In genomic region chr10:29174389-29174788, GRCh38 we compare ENCODE assay signal across 22 cellular contexts.
DNase-seq lines count a peak whose midpoint lies in the region; ATAC-seq, FAIRE-seq and TF ChIP-seq lines count a peak whose summit lies in the region.
"Had no signal": no experiment of that assay in that cellular context is flagged by ENCODE, and none has a peak within 500 bp of the region (broad histone marks: within the 10 kb centered on the region; RNA-seq: fewer than 3 reads in every experiment).

No MANE protein-coding gene starts in this region.

- no peak for TF ChIP-seq EP300 in K562 (IDR thresholded peaks at IDR 0.05; ENCODE audit: low read length)

- BruUV-seq in mammary epithelial cell (replicated peaks; lab: Mats Ljungman, UMichigan) (no TSS peak), K562 (replicated peaks; lab: Mats Ljungman, UMichigan) (no TSS peak)

- FAIRE-seq in K562 (lab: Jason Lieb, UNC), result no peak
- FAIRE-seq: GM12878, H1 had no signal

- H3K9me3 ChIP-seq in mammary epithelial cell (replicated peaks; ENCODE audit: insufficient read depth, low read length), result peaks cover 12% of the 10 kb centered on the region
- H3K9me3 ChIP-seq in breast epithelium, result peaks cover 8 to 14% of the 10 kb centered on the region in 2 donors
- no peaks in the 10 kb centered on the region for H3K9me3 ChIP-seq in K562 (replicated peaks; ENCODE audit: control insufficient read depth, insufficient read depth, low read depth, low read length)
- no peaks in the 10 kb centered on the region for H3K9me3 ChIP-seq in testis
- no peaks in the 10 kb centered on the region for H3K9me3 ChIP-seq in CD4-positive, alpha-beta memory T cell (ENCODE audit: control insufficient read depth in 1 of 2, low read length in 2 of 2)
- H3K9me3 ChIP-seq: BE2C had no signal

- no peaks in the 10 kb centered on the region for H3K36me3 ChIP-seq in mammary epithelial cell (ENCODE audit: insufficient read depth, low read length)
- H3K36me3 ChIP-seq in breast epithelium, result no peaks in the 10 kb centered on the region
- H3K36me3 ChIP-seq in K562 (ENCODE audit: control insufficient read depth, insufficient read depth, low read length), result no peaks in the 10 kb centered on the region
- no peaks in the 10 kb centered on the region for H3K36me3 ChIP-seq in testis (ENCODE audit: low read depth, missing control alignments)
- H3K36me3 ChIP-seq in CD4-positive, alpha-beta memory T cell (ENCODE audit: insufficient read depth, low read length), result no peaks in the 10 kb centered on the region
- H3K36me3 ChIP-seq: BE2C, MG63, SJSA1 had no signal

- H3K4me1 ChIP-seq in mammary epithelial cell (ENCODE audit: insufficient read depth, low read length) (no peaks in the 10 kb centered on the region), breast epithelium (no peaks in the 10 kb centered on the region), K562 (replicated peaks in 1 of 2; ENCODE audit: control insufficient read depth in 2 of 2, insufficient read depth in 2 of 2, low read length in 2 of 2) (no peaks in the 10 kb centered on the region), testis (no peaks in the 10 kb centered on the region)
- no peaks in the 10 kb centered on the region for H3K4me1 ChIP-seq in CD4-positive, alpha-beta memory T cell (ENCODE audit: insufficient read depth, low read length)
- H3K4me1 ChIP-seq: BE2C had no signal

- CTCF ChIA-PET in mammary epithelial cell (lab: Charles Lee; ENCODE audit: low non-redundant PET) (no interaction called here), K562 (lab: Yijun Ruan, JAX; ENCODE audit: low intra/inter-chr PET ratio) (no interaction called here)
- CTCF ChIA-PET in CD4-positive, alpha-beta memory T cell (lab: Charles Lee; ENCODE audit: partially characterized antibody), result no interaction called here

- H3K4me2 ChIP-seq in mammary epithelial cell (ENCODE audit: insufficient read depth, low read depth, low read length) (no peak overlapping the region), K562 (ENCODE audit: insufficient read depth, low read length) (no peak overlapping the region)
- H3K4me2 ChIP-seq: PC-9 had no signal

- ATAC-seq in K562 (peak; percentile 53), GM21526 (IDR thresholded peaks at IDR 0.05; ENCODE audit: low FRiP score, unreplicated experiment) (no peak)
- ATAC-seq: GM12878 had no signal

- DNase-seq in mammary epithelial cell, result peak; percentile 57
- no peak for DNase-seq in breast epithelium (ENCODE audit: low spot score in 2 of 2)
- peak; percentile 8 for DNase-seq in OCI-M1 (lab: John Stamatoyannopoulos, UW)
- peak in 2 of 4 experiments; percentile 5 to 11 for DNase-seq in K562 (ENCODE audit: extremely low read depth in 1 of 4, low spot score in 3 of 4)
- DNase-seq in testis, result peak; percentile 33
- no peak for DNase-seq in NCI-H1436 (lab: John Stamatoyannopoulos, UW)
- DNase-seq in CD4-positive, alpha-beta memory T cell, result no peak
- DNase-seq: 8988T; BE2C; Calu3; CD4-positive, alpha-beta T cell; MG63; NCI-H1105; NCI-H187; NCI-H2107; NCI-H2227 treated with DMSO at 0.1 percent for 48 hours; NCI-H510A treated with DMSO at 0.1 percent for 48 hours; PC-9 had no signal

- POLR2A ChIA-PET in K562 (lab: Yijun Ruan, JAX), result no interaction called here
- POLR2A ChIA-PET in CD4-positive, alpha-beta memory T cell (lab: Charles Lee; ENCODE audit: partially characterized antibody), result no interaction called here

- H3K4me3 ChIP-seq in mammary epithelial cell (replicated peaks in 1 of 3; ENCODE audit: insufficient read depth in 1 of 3, low read depth in 2 of 3, low read length in 3 of 3) (no peak overlapping the region), breast epithelium (no peak overlapping the region), K562 (no peak overlapping the region), testis (no peak overlapping the region)
- H3K4me3 ChIP-seq in CD4-positive, alpha-beta memory T cell (ENCODE audit: low read length in 2 of 2), result no peak overlapping the region
- H3K4me3 ChIP-seq: GM12878, MG63, PC-9, SJSA1 had no signal

- no peak for TF ChIP-seq RAD21 in K562 (CRISPR knock-in tag; conservative IDR thresholded peaks at IDR 0.05 in 1 of 2, IDR thresholded peaks at IDR 0.05 in 1 of 2)

- no peaks in the 10 kb centered on the region for H3K4me1 Mint-ChIP-seq in CD4-positive, alpha-beta memory T cell

- H3K9ac ChIP-seq in mammary epithelial cell (ENCODE audit: insufficient read depth, low read length), result no peak overlapping the region
- no peak overlapping the region for H3K9ac ChIP-seq in K562 (ENCODE audit: insufficient read depth in 1 of 2, low read depth in 2 of 2, low read length in 2 of 2)

- TF ChIP-seq CTCF in mammary epithelial cell (conservative IDR thresholded peaks at IDR 0.05 in 1 of 2, IDR thresholded peaks at IDR 0.05 in 1 of 2; ENCODE audit: extremely low read depth in 1 of 2, insufficient read depth in 1 of 2, low read depth in 1 of 2, low read length in 2 of 2), result peak in 1 of 2 donors; percentile 25
- TF ChIP-seq CTCF in breast epithelium (IDR thresholded peaks at IDR 0.05), result no peak
- TF ChIP-seq CTCF in K562 (IDR thresholded peaks at IDR 0.05 in 2 of 3, conservative IDR thresholded peaks at IDR 0.05 in 1 of 3; ENCODE audit: insufficient read depth in 2 of 3, low read depth in 1 of 3, low read length in 3 of 3), result no peak
- no peak for TF ChIP-seq CTCF in testis (IDR thresholded peaks at IDR 0.05)

- H2AFZ ChIP-seq in mammary epithelial cell (ENCODE audit: low read depth, low read length), result no peak overlapping the region
- no peak overlapping the region for H2AFZ ChIP-seq in K562 (ENCODE audit: low read depth, low read length)
- H2AFZ ChIP-seq: PC-9 had no signal

- no peak for TF ChIP-seq POLR2A in breast epithelium (IDR thresholded peaks at IDR 0.05)
- no peak for TF ChIP-seq POLR2A in K562 (conservative IDR thresholded peaks at IDR 0.05)
- no peak for TF ChIP-seq POLR2A in testis (IDR thresholded peaks at IDR 0.05)

- no peaks in the 10 kb centered on the region for H3K79me2 ChIP-seq in mammary epithelial cell (ENCODE audit: insufficient read depth, low read length)
- H3K79me2 ChIP-seq in K562 (ENCODE audit: control insufficient read depth, insufficient read depth, low read length), result no peaks in the 10 kb centered on the region

- H4K20me1 ChIP-seq in mammary epithelial cell (ENCODE audit: insufficient read depth, low read length) (no peaks in the 10 kb centered on the region), K562 (replicated peaks; ENCODE audit: control insufficient read depth, insufficient read depth, low read length) (no peaks in the 10 kb centered on the region)

- H3K27ac Mint-ChIP-seq in CD4-positive, alpha-beta memory T cell, result no peak overlapping the region
- H3K27ac Mint-ChIP-seq: CD4-positive, alpha-beta T cell had no signal

- H3K27ac ChIP-seq in mammary epithelial cell (ENCODE audit: insufficient read depth, low read depth, low read length), result no peak overlapping the region
- no peak overlapping the region for H3K27ac ChIP-seq in breast epithelium
- H3K27ac ChIP-seq in K562 (ENCODE audit: extremely low read depth, low read depth, low read length), result no peak overlapping the region
- H3K27ac ChIP-seq in testis, result no peak overlapping the region
- H3K27ac ChIP-seq in CD4-positive, alpha-beta memory T cell (ENCODE audit: low read depth, low read length), result no peak overlapping the region
- H3K27ac ChIP-seq: PC-9, SJSA1 had no signal

- in situ Hi-C loops in mammary epithelial cell (cut with MboI; ENCODE audit: low sequenced_read_pairs in 2 of 2) (no loop called here), K562 (cut with MboI) (no loop called here)

- no peaks in the 10 kb centered on the region for H3K36me3 Mint-ChIP-seq in CD4-positive, alpha-beta memory T cell

- peaks cover 4 to 9% of the 10 kb centered on the region in 2 donors for H3K27me3 Mint-ChIP-seq in CD4-positive, alpha-beta memory T cell

- intact Hi-C loops in mammary epithelial cell (cut with micrococcal nuclease) (no loop called here), breast epithelium (cut with DNase I; ENCODE audit: low total_unique reads) (no loop called here), K562 (cut with micrococcal nuclease) (no loop called here), testis (cut with DNase I; ENCODE audit: low total_unique reads) (no loop called here)
- intact Hi-C loops in CD4-positive, alpha-beta memory T cell (cut with micrococcal nuclease), result no loop called here

- H3K9me1 ChIP-seq in K562 (ENCODE audit: control insufficient read depth, insufficient read depth, low read length), result no peaks in the 10 kb centered on the region

- 93% methylated on average over 2 of the region's 2 CpGs for WGBS in mammary epithelial cell (ENCODE audit: low coverage, missing lambda C conversion rate)
- 0% methylated on average over 2 of the region's 2 CpGs for WGBS in K562 (ENCODE audit: insufficient coverage, low coverage, missing lambda C conversion rate)
- WGBS in testis, 2 donors, result 78% methylated on average over 2 of the region's 2 CpGs

- no peaks in the 10 kb centered on the region for H3K27me3 ChIP-seq in mammary epithelial cell (ENCODE audit: insufficient read depth, low read length)
- H3K27me3 ChIP-seq in breast epithelium, result no peaks in the 10 kb centered on the region
- no peaks in the 10 kb centered on the region for H3K27me3 ChIP-seq in K562 (ENCODE audit: control insufficient read depth in 2 of 2, insufficient read depth in 2 of 2, low read length in 2 of 2)
- no peaks in the 10 kb centered on the region for H3K27me3 ChIP-seq in testis
- no peaks in the 10 kb centered on the region for H3K27me3 ChIP-seq in CD4-positive, alpha-beta memory T cell (ENCODE audit: insufficient read depth, low read length)
- H3K27me3 ChIP-seq: BE2C, MG63, SJSA1 had no signal

- peaks cover 0 to 25% (median 13%) of the 10 kb centered on the region in 8 donors for H3K9me3 Mint-ChIP-seq in CD4-positive, alpha-beta memory T cell

- no peak overlapping the region for H3K4me3 Mint-ChIP-seq in CD4-positive, alpha-beta memory T cell
- H3K4me3 Mint-ChIP-seq: CD4-positive, alpha-beta T cell had no signal

- dilution Hi-C loops in mammary epithelial cell (cut with HindIII; ENCODE audit: low sequenced_read_pairs), result no loop called here

TF ChIP-seq in K562, 482 proteins besides CTCF, POLR2A, EP300 and RAD21 (continues in another document):
- TF ChIP-seq NFE2 (IDR thresholded peaks at IDR 0.05; ENCODE audit: low read depth), result no peak
- no peak for TF ChIP-seq DPF2 (IDR thresholded peaks at IDR 0.05)
- TF ChIP-seq, protein P1, sequence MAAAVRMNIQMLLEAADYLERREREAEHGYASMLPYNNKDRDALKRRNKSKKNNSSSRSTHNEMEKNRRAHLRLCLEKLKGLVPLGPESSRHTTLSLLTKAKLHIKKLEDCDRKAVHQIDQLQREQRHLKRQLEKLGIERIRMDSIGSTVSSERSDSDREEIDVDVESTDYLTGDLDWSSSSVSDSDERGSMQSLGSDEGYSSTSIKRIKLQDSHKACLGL (CRISPR knock-in tag; IDR thresholded peaks at IDR 0.05; ENCODE audit: borderline replicate concordance, poor library complexity, severe bottlenecking), result no peak

Comparison
In these comparisons a context has a peak if more than half of its experiments do, and no peak if none do; other contexts are left out.
1. DNase-seq: peak in mammary epithelial cell (single experiment), OCI-M1 (single experiment) and testis (single experiment); none in breast epithelium (0 of 2), NCI-H1436 (single experiment) and CD4-positive, alpha-beta memory T cell (0 of 5).